8 cellular contexts compared by ENCODE assay signal in genomic region chr17:27473748-27474609, GRCh38. TPM values are rescaled to one million over a fixed set of nuclear protein-coding genes. Genes with fewer than 3 reads are reported as not detected.
DNase-seq lines count a peak whose midpoint lies in the region; ATAC-seq and TF ChIP-seq lines count a peak whose summit lies in the region.

No MANE protein-coding gene starts in this region.

- no peaks in the 10 kb centered on the region for H3K27me3 ChIP-seq in psoas muscle (ENCODE audit: insufficient read depth in 3 of 3, low read length in 2 of 3)
- H3K27me3 ChIP-seq in H7 (ENCODE audit: control insufficient read depth, insufficient read depth, low read length): no peaks in the 10 kb centered on the region

- peak overlapping the region; percentile 95 for H3K27ac Mint-ChIP-seq in activated CD4-positive, alpha-beta T cell treated with anti-CD3 and anti-CD28 coated beads, Interleukin-2, amount 10 ng/mL, durations not matched to agents 24 days and 14 days

- no peak overlapping the region for H3K27ac ChIP-seq in psoas muscle

- H3K9me3 ChIP-seq in psoas muscle: no peaks in the 10 kb centered on the region

- no peaks in the 10 kb centered on the region for H3K36me3 ChIP-seq in psoas muscle (ENCODE audit: insufficient read depth in 1 of 2, low read depth in 1 of 2)
- no peaks in the 10 kb centered on the region for H3K36me3 ChIP-seq in H7 (replicated peaks; ENCODE audit: control insufficient read depth, insufficient read depth, low read length)

- intact Hi-C loops in activated CD4-positive, alpha-beta T cell treated with anti-CD3 and anti-CD28 coated beads, Interleukin-2, amount 10 ng/mL, durations not matched to agents 24 days and 14 days (cut with micrococcal nuclease): loop anchor here (1.0 to 10.0 kb wide), 6 partner anchors 18 to 571 kb away; partner anchors contain the start of genes KSR1, NLK and WSB1
- intact Hi-C loops in psoas muscle (cut with DNase I): no loop called here

- peak; percentile 93 for DNase-seq in activated CD4-positive, alpha-beta T cell treated with anti-CD3 and anti-CD28 coated beads, Interleukin-2, amount 10 ng/mL, durations not matched to agents 24 days and 14 days
- peak; percentile 53 for DNase-seq in fibroblast of pulmonary artery (ENCODE audit: low read depth)
- peak; percentile 61 to 66 for DNase-seq in stimulated activated CD4-positive, alpha-beta T cell treated with anti-CD3 and anti-CD28 coated beads, Interleukin-2, amount 100 ng/mL, for 48 hours
- no peak for DNase-seq in psoas muscle
- DNase-seq in NCI-H2107 (lab: John Stamatoyannopoulos, UW): no peak
- DNase-seq in H7: no peak

- H3K27me3 Mint-ChIP-seq in activated CD4-positive, alpha-beta T cell treated with anti-CD3 and anti-CD28 coated beads, Interleukin-2, amount 10 ng/mL, durations not matched to agents 24 days and 14 days: peaks cover 1% of the 10 kb centered on the region

- H3K36me3 Mint-ChIP-seq in activated CD4-positive, alpha-beta T cell treated with anti-CD3 and anti-CD28 coated beads, Interleukin-2, amount 10 ng/mL, durations not matched to agents 24 days and 14 days (ENCODE audit: low read depth): peaks cover 12% of the 10 kb centered on the region

- TF ChIP-seq CTCF in fibroblast of pulmonary artery (IDR thresholded peaks at IDR 0.05; ENCODE audit: low read length, missing control alignments): no peak
- TF ChIP-seq CTCF in psoas muscle (IDR thresholded peaks at IDR 0.05): no peak

- WGBS in psoas muscle, 3 donors: 53 to 58% (median 53%) methylated on average over 8 of the region's 8 CpGs

- H3K4me3 ChIP-seq in fibroblast of pulmonary artery (replicated peaks; ENCODE audit: low read depth, low read length) (no peak overlapping the region), psoas muscle (no peak overlapping the region), H7 (ENCODE audit: insufficient read depth, low read depth, low read length) (no peak overlapping the region)

- peak overlapping the region; percentile 61 for H3K4me3 Mint-ChIP-seq in activated CD4-positive, alpha-beta T cell treated with anti-CD3 and anti-CD28 coated beads, Interleukin-2, amount 10 ng/mL, durations not matched to agents 24 days and 14 days

- H3K9me3 Mint-ChIP-seq in activated CD4-positive, alpha-beta T cell treated with anti-CD3 and anti-CD28 coated beads, Interleukin-2, amount 10 ng/mL, durations not matched to agents 24 days and 14 days: no peaks in the 10 kb centered on the region

- peak; percentile 18 for ATAC-seq in GM19463 (IDR thresholded peaks at IDR 0.05; ENCODE audit: unreplicated experiment)
- peak; percentile 31 for ATAC-seq in HG03571 (IDR thresholded peaks at IDR 0.05; ENCODE audit: unreplicated experiment)
- ATAC-seq in psoas muscle: no peak

- H3K4me1 ChIP-seq in psoas muscle: no peaks in the 10 kb centered on the region

- H3K4me1 Mint-ChIP-seq in activated CD4-positive, alpha-beta T cell treated with anti-CD3 and anti-CD28 coated beads, Interleukin-2, amount 10 ng/mL, durations not matched to agents 24 days and 14 days: peaks cover 85% of the 10 kb centered on the region

RNA-seq across cellular contexts. Expression of gene KSR1, which starts 17.7 kb away (rescaled TPM):
- total RNA-seq in activated CD4-positive, alpha-beta T cell treated with anti-CD3 and anti-CD28 coated beads, Interleukin-2, amount 10 ng/mL, durations not matched to agents 24 days and 14 days: 104 TPM in 2 replicates
- 10 to 100 TPM; 46.5 to 93.0 (median 70.7) TPM for total RNA-seq in psoas muscle
- polyA plus RNA-seq in psoas muscle: 10 to 100 TPM in 2 of 3 donors, 1 to 10 TPM in 1; 7.8 to 14.5 (median 12.9) TPM
- total RNA-seq in H7 (2014; rRNA removed; shearing (Covaris generic)): 30.4 and 31.2 TPM in 2 replicates

Comparison
In these comparisons a context has a peak if more than half of its experiments do, and no peak if none do; other contexts are left out.
1. ATAC-seq: peak in GM19463 (single experiment) and HG03571 (single experiment); none in psoas muscle (0 of 4).
2. DNase-seq: peak in activated CD4-positive, alpha-beta T cell treated with anti-CD3 and anti-CD28 coated beads, Interleukin-2, amount 10 ng/mL, durations not matched to agents 24 days and 14 days (single experiment), fibroblast of pulmonary artery (single experiment) and stimulated activated CD4-positive, alpha-beta T cell treated with anti-CD3 and anti-CD28 coated beads, Interleukin-2, amount 100 ng/mL, for 48 hours (2 of 2); none in psoas muscle (0 of 2), NCI-H2107 (single experiment) and H7 (single experiment).